In the genomic region with DNA sequence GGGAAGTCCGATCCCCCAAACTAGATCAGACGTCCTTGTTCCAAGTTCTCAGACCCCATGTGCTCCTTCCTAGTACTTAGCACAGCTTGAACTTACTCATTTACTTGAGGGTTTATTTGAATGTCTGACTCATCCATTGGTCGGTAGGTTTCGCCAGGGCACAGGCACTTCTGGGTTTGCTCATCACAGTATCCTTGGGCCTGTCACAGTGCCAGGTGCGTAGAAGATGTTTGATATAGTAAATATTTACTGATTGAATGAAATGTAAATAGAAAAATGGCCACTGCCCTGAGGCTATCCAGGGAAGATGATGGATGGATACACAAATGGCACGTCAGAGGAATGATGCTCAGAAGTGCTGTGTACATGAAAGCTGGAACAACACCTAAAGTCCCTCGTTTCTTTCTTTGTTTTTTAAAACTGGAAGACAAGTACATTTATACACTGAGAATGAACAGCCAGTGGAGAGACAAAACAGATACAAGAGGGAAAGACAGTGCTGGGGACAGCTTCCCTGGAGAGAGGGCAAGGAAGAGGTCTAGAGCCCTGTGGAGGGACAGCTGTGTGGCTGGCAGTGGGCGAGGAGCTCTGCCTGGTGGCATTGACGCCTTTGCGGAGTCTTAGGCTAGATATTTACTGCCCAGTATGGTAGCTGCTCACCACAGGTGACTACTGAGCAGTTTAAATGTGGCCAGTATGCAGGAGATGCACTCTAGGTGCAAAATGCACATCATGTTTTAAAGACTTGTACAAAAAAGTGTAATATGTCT, we compare ENCODE assay signal across 14 cellular contexts. TPM values are rescaled to one million over a fixed set of nuclear protein-coding genes. Genes with fewer than 3 reads are reported as not detected.
DNase-seq lines count a peak whose midpoint lies in the region; ATAC-seq, FAIRE-seq and TF ChIP-seq lines count a peak whose summit lies in the region.
"Had no signal": no experiment of that assay in that cellular context is flagged by ENCODE, and none has a peak within 500 bp of the region (broad histone marks: within the 10 kb centered on the region; RNA-seq: fewer than 3 reads in every experiment).

No MANE protein-coding gene starts in this region.

- H3K27ac ChIP-seq in astrocyte (ENCODE audit: low read depth, low read length) (no peak overlapping the region), transverse colon (peak overlapping the region in 1 of 4 donors; percentile 52)
- H3K27ac ChIP-seq: cardiac muscle cell, neutrophil, spleen had no signal

- H3K9me3 ChIP-seq in astrocyte (ENCODE audit: insufficient read depth, low read depth, low read length) (no peaks in the 10 kb centered on the region), transverse colon (no peaks in the 10 kb centered on the region)
- H3K9me3 ChIP-seq: neutrophil, spleen had no signal

- in situ Hi-C loops in transverse colon (cut with MboI; ENCODE audit: low pct_ligation_motif_present in 1 of 4, low pct_unique_long_range_greater_than_20kb in 1 of 4, low sequenced_read_pairs in 3 of 4) = no loop called here

- H3K4me3 Mint-ChIP-seq in activated T-cell treated with anti-CD3 and anti-CD28 coated beads, Interleukin-2, amount 50 U/mL, for 72 hours = no peak overlapping the region
- H3K4me3 Mint-ChIP-seq in astrocyte (ENCODE audit: unreplicated experiment) = no peak overlapping the region

- no peaks in the 10 kb centered on the region for H3K36me3 Mint-ChIP-seq in activated T-cell treated with anti-CD3 and anti-CD28 coated beads, Interleukin-2, amount 50 U/mL, for 72 hours (ENCODE audit: insufficient read depth in 2 of 2)
- no peaks in the 10 kb centered on the region for H3K36me3 Mint-ChIP-seq in astrocyte (ENCODE audit: low read depth, unreplicated experiment)

- H3K4me3 ChIP-seq in astrocyte (ENCODE audit: insufficient read depth, low read depth, low read length) = no peak overlapping the region
- H3K4me3 ChIP-seq in transverse colon = no peak overlapping the region
- H3K4me3 ChIP-seq: cardiac muscle cell, spleen had no signal

- no peaks in the 10 kb centered on the region for H4K20me1 ChIP-seq in astrocyte (ENCODE audit: insufficient read depth, low read length)

- H3K79me2 ChIP-seq in astrocyte (ENCODE audit: insufficient read depth, low read length) = no peaks in the 10 kb centered on the region

- H3K9me3 Mint-ChIP-seq in activated T-cell treated with anti-CD3 and anti-CD28 coated beads, Interleukin-2, amount 50 U/mL, for 72 hours = peaks cover 0 to 7% of the 10 kb centered on the region in 2 donors
- H3K9me3 Mint-ChIP-seq in astrocyte (ENCODE audit: unreplicated experiment) = peaks cover 2% of the 10 kb centered on the region

- TF ChIP-seq EP300 in transverse colon (IDR thresholded peaks at IDR 0.05; ENCODE audit: low read depth) = peak; percentile 87

- H3K36me3 ChIP-seq in astrocyte (ENCODE audit: insufficient read depth, low read length) (no peaks in the 10 kb centered on the region), transverse colon (no peaks in the 10 kb centered on the region)
- H3K36me3 ChIP-seq: cardiac muscle cell, neutrophil, spleen had no signal

- 56 to 57% methylated on average over 8 to 10 of the region's 10 CpGs for WGBS in transverse colon (ENCODE audit: low coverage in 1 of 2), 2 donors

- ATAC-seq in activated T-cell treated with anti-CD3 and anti-CD28 coated beads, Interleukin-2, amount 50 U/mL, for 72 hours (replicated peaks in 1 of 2) = peak; percentile 51 to 62
- ATAC-seq in HG02938 (IDR thresholded peaks at IDR 0.05; ENCODE audit: unreplicated experiment) (no peak), HG03457 (IDR thresholded peaks at IDR 0.05; ENCODE audit: unreplicated experiment) (no peak)

- H3K27me3 Mint-ChIP-seq in activated T-cell treated with anti-CD3 and anti-CD28 coated beads, Interleukin-2, amount 50 U/mL, for 72 hours (ENCODE audit: low read depth) = peaks cover 14% of the 10 kb centered on the region
- H3K27me3 Mint-ChIP-seq in astrocyte (ENCODE audit: low read depth, unreplicated experiment) = peaks cover 2% of the 10 kb centered on the region

- H3K9ac ChIP-seq in astrocyte (ENCODE audit: low read length) = no peak overlapping the region

- FAIRE-seq in astrocyte (lab: Jason Lieb, UNC) = no peak

- peak in 1 of 2 donors; percentile 8 for DNase-seq in activated T-cell treated with anti-CD3 and anti-CD28 coated beads, Interleukin-2, amount 50 U/mL, for 72 hours
- no peak for DNase-seq in activated T-cell treated with anti-CD3 and anti-CD28 coated beads, Interleukin-2, amount 50 U/mL, for 48 hours
- DNase-seq in NCI-H2196 (lab: John Stamatoyannopoulos, UW; ENCODE audit: unreplicated experiment) = peak; percentile 66
- peak; percentile 18 for DNase-seq in astrocyte (ENCODE audit: low read depth)
- peak; percentile 18 for DNase-seq in transverse colon
- no peak for DNase-seq in posterior vena cava (ENCODE audit: low spot score)
- DNase-seq: activated CD4-positive, alpha-beta T cell treated with anti-CD3 and anti-CD28 coated beads for 4 hours; hippocampal formation; NCI-H187; spleen had no signal

- TF ChIP-seq CTCF in astrocyte (IDR thresholded peaks at IDR 0.05; ENCODE audit: insufficient read depth, low read depth, low read length) = no peak
- no peak for TF ChIP-seq CTCF in transverse colon (IDR thresholded peaks at IDR 0.05)

- no peaks in the 10 kb centered on the region for H3K27me3 ChIP-seq in astrocyte (ENCODE audit: insufficient read depth, low read length)
- H3K27me3 ChIP-seq in transverse colon = no peaks in the 10 kb centered on the region
- H3K27me3 ChIP-seq: cardiac muscle cell, neutrophil had no signal

- no peak for TF ChIP-seq POLR2A in transverse colon (IDR thresholded peaks at IDR 0.05)

- peak overlapping the region; percentile 49 for H3K27ac Mint-ChIP-seq in activated T-cell treated with anti-CD3 and anti-CD28 coated beads, Interleukin-2, amount 50 U/mL, for 72 hours
- no peak overlapping the region for H3K27ac Mint-ChIP-seq in astrocyte (ENCODE audit: unreplicated experiment)

- H3K4me1 ChIP-seq in astrocyte (ENCODE audit: insufficient read depth, low read length) (no peaks in the 10 kb centered on the region), transverse colon (peaks cover 0 to 6% (median 0%) of the 10 kb centered on the region in 4 donors)

- H3K4me2 ChIP-seq in astrocyte (ENCODE audit: low read length) = no peak overlapping the region

- H3K4me1 Mint-ChIP-seq in activated T-cell treated with anti-CD3 and anti-CD28 coated beads, Interleukin-2, amount 50 U/mL, for 72 hours (ENCODE audit: low read depth) = no peaks in the 10 kb centered on the region
- peaks cover under 1% of the 10 kb centered on the region for H3K4me1 Mint-ChIP-seq in astrocyte (ENCODE audit: low read depth, unreplicated experiment)

- H2AFZ ChIP-seq in astrocyte (ENCODE audit: low read depth, low read length) = no peak overlapping the region

- intact Hi-C loops in transverse colon (cut with DNase I; ENCODE audit: low total_unique reads) = no loop called here
- intact Hi-C loops in posterior vena cava (cut with DNase I) = no loop called here

RNA-seq across cellular contexts. Expression of a gene that starts 31.2 kb away (rescaled TPM):
- total RNA-seq in activated T-cell treated with anti-CD3 and anti-CD28 coated beads, Interleukin-2, amount 50 U/mL, for 72 hours = under 1 TPM; 0.69 to 0.99 TPM
- total RNA-seq in astrocyte (0.07 TPM in 1 of 2 replicates, not detected in the other), transverse colon (1 to 10 TPM in 3 of 4 donors, under 1 TPM in 1; 0.60 to 3.4 (median 1.2) TPM), posterior vena cava (1 to 10 TPM; 2.1 to 2.4 TPM)
- total RNA-seq: cardiac muscle cell had no signal

Comparison
In these comparisons a context has a peak if more than half of its experiments do, and no peak if none do; other contexts are left out.
1. ATAC-seq: peak in activated T-cell treated with anti-CD3 and anti-CD28 coated beads, Interleukin-2, amount 50 U/mL, for 72 hours (2 of 2); none in HG02938 (single experiment) and HG03457 (single experiment).
2. DNase-seq: peak in NCI-H2196 (single experiment), astrocyte (single experiment) and transverse colon (single experiment); none in activated T-cell treated with anti-CD3 and anti-CD28 coated beads, Interleukin-2, amount 50 U/mL, for 48 hours (0 of 2) and posterior vena cava (single experiment).